31 cellular contexts compared by ENCODE assay signal in the genomic region with DNA sequence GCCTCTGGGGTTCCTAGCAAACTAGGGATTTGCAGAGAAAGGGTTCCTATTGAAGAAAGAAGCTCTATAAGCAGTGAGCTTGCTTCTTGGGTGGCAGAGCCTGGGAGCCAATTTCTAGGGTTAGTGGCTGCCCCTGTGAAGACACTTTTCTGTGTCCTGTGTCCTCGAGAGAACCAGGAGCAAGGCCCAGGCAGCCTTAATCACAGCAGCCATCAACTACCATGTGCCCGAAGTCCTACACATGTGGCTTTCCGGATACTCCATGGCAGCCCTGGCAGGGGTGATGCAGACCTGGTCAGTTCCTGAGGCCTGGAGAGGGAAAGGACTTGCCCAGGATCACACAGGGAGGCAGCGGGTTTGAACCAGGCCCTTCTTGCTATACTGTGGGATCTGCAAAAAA.
"Had no signal": no experiment of that assay in that cellular context is flagged by ENCODE, and none has a peak within 500 bp of the region (broad histone marks: within the 10 kb centered on the region; RNA-seq: fewer than 3 reads in every experiment).

No MANE protein-coding gene starts in this region.

- H2AFZ ChIP-seq: neural progenitor cell, parathyroid adenoma had no signal

- H3K4me1 ChIP-seq: neural progenitor cell, parathyroid adenoma, psoas muscle, suprapubic skin, testis, tibial artery, transverse colon, upper lobe of right lung had no signal

- H3K27me3 Mint-ChIP-seq: stimulated activated memory B cell treated with anti-CD40 and anti-IgM and Interleukin-4, amounts not matched to agents 10 μg/mL and 1 μg/mL and 100 μg/mL, for 72 hours; stimulated activated naive CD8-positive, alpha-beta T cell treated with anti-CD3 and anti-CD28 coated beads, Interleukin-15, amount 100 ng/mL, for 72 hours had no signal

- H3K4me1 Mint-ChIP-seq: natural killer cell; stimulated activated naive CD8-positive, alpha-beta T cell treated with anti-CD3 and anti-CD28 coated beads, Interleukin-15, amount 100 ng/mL, for 72 hours had no signal

- ATAC-seq: natural killer cell; psoas muscle; right cardiac atrium; sciatic nerve; stimulated activated memory B cell treated with anti-CD40 and anti-IgM and Interleukin-4, amounts not matched to agents 10 μg/mL and 1 μg/mL and 100 μg/mL, for 72 hours; stimulated activated naive CD8-positive, alpha-beta T cell treated with anti-CD3 and anti-CD28 coated beads, Interleukin-15, amount 100 ng/mL, for 72 hours; stimulated activated naive CD8-positive, alpha-beta T cell treated with anti-CD3 and anti-CD28 coated beads, Interleukin-15, Interleukin-2, amounts not matched to agents 100 U/mL and 50 U/mL, for 24 hours; upper lobe of right lung had no signal

- H3K27ac Mint-ChIP-seq: natural killer cell; neural progenitor cell; progenitor cell of endocrine pancreas; stimulated activated memory B cell treated with anti-CD40 and anti-IgM and Interleukin-4, amounts not matched to agents 10 μg/mL and 1 μg/mL and 100 μg/mL, for 72 hours; type B pancreatic cell had no signal

- H3K27me3 ChIP-seq: neural progenitor cell, ovary, spleen, suprapubic skin, testis, transverse colon, upper lobe of right lung, vagina had no signal

- DNase-seq: natural killer cell; occipital lobe; ovary; posterior cingulate gyrus; psoas muscle; right cardiac atrium; spleen; stimulated activated CD4-positive, alpha-beta T cell treated with anti-CD3 and anti-CD28 coated beads, Interleukin-12 subunit alpha, Interleukin-12 subunit beta, amount 100 ng/mL, for 4 hours; stimulated activated CD4-positive, alpha-beta T cell treated with anti-CD3 and anti-CD28 coated beads, Interleukin-1b, Interleukin-23, amount 100 ng/mL, for 48 hours; stimulated activated CD4-positive, alpha-beta T cell treated with anti-CD3 and anti-CD28 coated beads, Interleukin-4, amount 100 ng/mL, for 1 hour; stimulated activated CD4-positive, alpha-beta T cell treated with anti-CD3 and anti-CD28 coated beads, Interleukin-4, amount 100 ng/mL, for 4 hours; stimulated activated CD8-positive, alpha-beta memory T cell treated with anti-CD3 and anti-CD28 coated beads, Interleukin-4, amount 100 ng/mL, for 48 hours; stimulated activated naive CD4-positive, alpha-beta T cell; stimulated activated naive CD8-positive, alpha-beta T cell treated with anti-CD3 and anti-CD28 coated beads, Interleukin-15, amount 100 ng/mL, for 72 hours; stimulated activated naive CD8-positive, alpha-beta T cell treated with anti-CD3 and anti-CD28 coated beads, Interleukin-15, Interleukin-2, amounts not matched to agents 100 U/mL and 50 U/mL, for 24 hours; substantia nigra; tibial artery; transverse colon; upper lobe of right lung had no signal

- H3K9me3 Mint-ChIP-seq: natural killer cell; nephron; neural progenitor cell; stimulated activated memory B cell treated with anti-CD40 and anti-IgM and Interleukin-4, amounts not matched to agents 10 μg/mL and 1 μg/mL and 100 μg/mL, for 72 hours; stimulated activated naive CD8-positive, alpha-beta T cell treated with anti-CD3 and anti-CD28 coated beads, Interleukin-15, amount 100 ng/mL, for 72 hours; type B pancreatic cell had no signal

- H3K4me3 ChIP-seq: neural progenitor cell, ovary, psoas muscle, skin epidermis, smooth muscle cell, spleen, suprapubic skin, testis, tibial artery, transverse colon, upper lobe of right lung, vagina had no signal

- H3K36me3 ChIP-seq: neural progenitor cell, ovary, spleen, suprapubic skin, tibial artery, transverse colon, upper lobe of right lung, vagina had no signal

- H3K4me2 ChIP-seq: neural progenitor cell, smooth muscle cell had no signal

- H3K36me3 Mint-ChIP-seq: natural killer cell; neural progenitor cell; stimulated activated memory B cell treated with anti-CD40 and anti-IgM and Interleukin-4, amounts not matched to agents 10 μg/mL and 1 μg/mL and 100 μg/mL, for 72 hours; type B pancreatic cell had no signal

- H3K9ac ChIP-seq: neural progenitor cell, parathyroid adenoma had no signal

- H3K4me3 Mint-ChIP-seq: natural killer cell; nephron; neural progenitor cell; stimulated activated memory B cell treated with anti-CD40 and anti-IgM and Interleukin-4, amounts not matched to agents 10 μg/mL and 1 μg/mL and 100 μg/mL, for 72 hours; stimulated activated naive CD8-positive, alpha-beta T cell treated with anti-CD3 and anti-CD28 coated beads, Interleukin-15, amount 100 ng/mL, for 72 hours; type B pancreatic cell had no signal

- H3K27ac ChIP-seq: neural progenitor cell, ovary, parathyroid adenoma, psoas muscle, skin epidermis, spleen, suprapubic skin, testis, tibial artery, transverse colon, upper lobe of right lung, vagina had no signal

- H3K9me3 ChIP-seq: ovary, psoas muscle, spleen, suprapubic skin, testis, tibial artery, transverse colon, upper lobe of right lung, vagina had no signal
